In the genomic region with DNA sequence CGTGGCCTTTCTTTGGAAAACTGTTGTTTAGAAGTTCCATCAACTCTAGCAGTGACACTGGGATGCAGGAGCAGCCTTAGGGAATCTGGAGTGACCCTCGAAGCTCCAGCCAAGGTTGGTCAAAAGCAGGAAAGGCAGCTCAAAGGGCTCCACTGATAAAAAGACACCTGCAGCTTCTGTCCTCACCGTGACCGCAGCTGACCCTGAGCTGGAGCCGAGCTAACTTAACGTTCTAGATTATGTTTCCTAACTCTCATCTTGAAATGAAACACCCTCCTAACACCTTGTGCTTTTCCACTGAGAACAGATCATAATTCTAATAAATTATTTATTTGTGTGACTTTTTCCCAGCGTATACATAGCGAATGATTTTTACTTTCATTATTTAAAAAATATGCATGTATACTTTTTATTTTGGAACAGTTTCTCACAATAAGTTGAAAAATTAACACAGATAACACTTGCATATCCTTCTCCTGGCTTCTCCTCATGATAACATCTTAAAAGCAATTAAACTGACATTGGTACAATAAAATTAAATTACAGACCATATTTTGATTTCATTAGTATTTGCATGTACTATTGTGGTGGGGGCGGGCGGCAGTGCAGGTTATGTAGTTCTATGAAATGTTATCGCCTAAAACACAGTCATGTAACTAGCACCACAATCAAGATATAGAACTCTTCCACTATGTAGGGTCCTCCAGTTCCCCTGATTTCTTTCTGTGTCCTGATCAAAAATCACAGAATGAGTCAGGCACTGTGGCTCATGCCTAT, we compare ENCODE assay signal across 18 cellular contexts.
"Had no signal": no experiment of that assay in that cellular context is flagged by ENCODE, and none has a peak within 500 bp of the region (broad histone marks: within the 10 kb centered on the region; RNA-seq: fewer than 3 reads in every experiment).

No MANE protein-coding gene starts in this region.

- ATAC-seq: Panc1 had no signal

- DNase-seq: MV-4-11, NCI-H1048, NCI-H1105 treated with DMSO at 0.1 percent for 48 hours, NCI-H1417 treated with DMSO at 0.1 percent for 48 hours, NCI-H146, NCI-H1694 treated with DMSO at 0.1 percent for 48 hours, NCI-H1930, NCI-H2081, NCI-H2107, NCI-H2227 treated with DMSO at 0.1 percent for 48 hours, NCI-H524, NCI-H526 treated with DMSO at 0.1 percent for 48 hours, NCI-H748 treated with DMSO at 0.1 percent for 48 hours, SHP77, SW 1271 had no signal

- H3K27ac ChIP-seq: HL-60, RWPE1 had no signal
